In genomic region chr15:57322602-57323250, GRCh38 we compare ENCODE assay signal across 16 cellular contexts. TPM values are rescaled to one million over a fixed set of nuclear protein-coding genes. Genes with fewer than 3 reads are reported as not detected.
DNase-seq lines count a peak whose midpoint lies in the region; TF ChIP-seq lines count a peak whose summit lies in the region.
"Had no signal": no experiment of that assay in that cellular context is flagged by ENCODE, and none has a peak within 500 bp of the region (broad histone marks: within the 10 kb centered on the region; RNA-seq: fewer than 3 reads in every experiment).

No MANE protein-coding gene starts in this region.

- H3K36me3 Mint-ChIP-seq in H9 (ENCODE audit: insufficient read depth in 1 of 3, low read depth in 3 of 3) (no peaks in the 10 kb centered on the region), progenitor cell of endocrine pancreas (ENCODE audit: insufficient read depth) (no peaks in the 10 kb centered on the region), mesothelial cell of epicardium (no peaks in the 10 kb centered on the region)
- H3K36me3 Mint-ChIP-seq: activated naive CD4-positive, alpha-beta T cell treated with anti-CD3 and anti-CD28 coated beads, Interleukin-2, amount 10 ng/mL, durations not matched to agents 7 days and 5 days; CD14-positive monocyte had no signal

- WGBS in H9 (ENCODE audit: extremely low coverage, insufficient read length, low lambda C conversion rate) = no CpG with 5 or more reads among the region's 11 CpGs

- H3K9me3 Mint-ChIP-seq in H9 (no peaks in the 10 kb centered on the region; a peak in 1 of 5 replicates), progenitor cell of endocrine pancreas (ENCODE audit: low read depth) (no peaks in the 10 kb centered on the region), mesothelial cell of epicardium (no peaks in the 10 kb centered on the region)
- H3K9me3 Mint-ChIP-seq: activated naive CD4-positive, alpha-beta T cell treated with anti-CD3 and anti-CD28 coated beads, Interleukin-2, amount 10 ng/mL, durations not matched to agents 7 days and 5 days had no signal

- H3K4ac ChIP-seq in H9 (ENCODE audit: low read depth, low read length) = no peak overlapping the region

- no peak overlapping the region for H3K9ac ChIP-seq in H9 (ENCODE audit: extremely low read depth, insufficient read length, low read length)
- peak overlapping the region in 1 of 2 donors; percentile 62 for H3K9ac ChIP-seq in duodenal mucosa (ENCODE audit: low read depth in 1 of 2, low read length in 2 of 2)

- H3K18ac ChIP-seq in H9 (ENCODE audit: insufficient read length, low read depth, low read length) = no peak overlapping the region

- H3K27me3 ChIP-seq in H9 (ENCODE audit: insufficient read depth, low read length) (no peaks in the 10 kb centered on the region), duodenal mucosa (ENCODE audit: control insufficient read depth in 1 of 2, insufficient read depth in 2 of 2, low read length in 2 of 2) (no peaks in the 10 kb centered on the region)
- H3K27me3 ChIP-seq: body of pancreas, dorsolateral prefrontal cortex had no signal

- no peak overlapping the region for H2BK12ac ChIP-seq in H9 (ENCODE audit: insufficient read length, low read depth, low read length)

- H4K91ac ChIP-seq in H9 (ENCODE audit: insufficient read length, low read depth, low read length) = no peak overlapping the region

- H3K4me3 Mint-ChIP-seq in H9 (no peak overlapping the region), progenitor cell of endocrine pancreas (ENCODE audit: low read depth) (no peak overlapping the region), mesothelial cell of epicardium (no peak overlapping the region)
- H3K4me3 Mint-ChIP-seq: activated naive CD4-positive, alpha-beta T cell treated with anti-CD3 and anti-CD28 coated beads, Interleukin-2, amount 10 ng/mL, durations not matched to agents 7 days and 5 days; CD14-positive monocyte had no signal

- no peak overlapping the region for H3K4me2 ChIP-seq in H9 (ENCODE audit: insufficient read depth, insufficient read length, low read length)
- no peak overlapping the region for H3K4me2 ChIP-seq in OCI-LY7 (ENCODE audit: low read length)

- TF ChIP-seq CTCF in H9 (conservative IDR thresholded peaks at IDR 0.05) (no peak), progenitor cell of endocrine pancreas (IDR thresholded peaks at IDR 0.05; ENCODE audit: unreplicated experiment) (no peak), mesothelial cell of epicardium (IDR thresholded peaks at IDR 0.05; ENCODE audit: unreplicated experiment) (no peak), OCI-LY7 (conservative IDR thresholded peaks at IDR 0.05; ENCODE audit: low read length) (no peak)

- H3K4me3 ChIP-seq in duodenal mucosa (ENCODE audit: low read depth in 1 of 2, low read length in 2 of 2) = peak overlapping the region in 1 of 2 donors; percentile 20
- H3K4me3 ChIP-seq in OCI-LY7 (ENCODE audit: low read depth, low read length, poor library complexity, severe bottlenecking) = no peak overlapping the region
- H3K4me3 ChIP-seq: body of pancreas, dorsolateral prefrontal cortex had no signal

- H3K23ac ChIP-seq in H9 (ENCODE audit: insufficient read length, low read depth, low read length) = no peak overlapping the region

- H2BK15ac ChIP-seq in H9 (ENCODE audit: low read depth, low read length) = no peak overlapping the region

- peaks cover 3% of the 10 kb centered on the region; the same call in 1 of the 2 replicates for H3K4me1 ChIP-seq in H9 (ENCODE audit: insufficient read depth, low read length)
- H3K4me1 ChIP-seq in duodenal mucosa (ENCODE audit: control insufficient read depth in 1 of 2, insufficient read depth in 2 of 2, low read length in 2 of 2) = peaks cover 35 to 52% of the 10 kb centered on the region in 2 donors
- peaks cover 28% of the 10 kb centered on the region for H3K4me1 ChIP-seq in OCI-LY7 (ENCODE audit: insufficient read depth, low read length, poor library complexity, severe bottlenecking)

- no peak overlapping the region for H3K56ac ChIP-seq in H9 (ENCODE audit: insufficient read length, low read depth, low read length)

- H3K27ac Mint-ChIP-seq in H9 = peak overlapping the region in 2 of 3 experiments; percentile 14 to 66; a peak in 4 of 7 replicates
- H3K27ac Mint-ChIP-seq in progenitor cell of endocrine pancreas = peak overlapping the region; percentile 35
- H3K27ac Mint-ChIP-seq in mesothelial cell of epicardium = no peak overlapping the region

- H3K23me2 ChIP-seq in H9 (ENCODE audit: insufficient read length, low read depth, low read length, poor library complexity, severe bottlenecking) = no peaks in the 10 kb centered on the region

- no peak overlapping the region for H3K27ac ChIP-seq in H9 (ENCODE audit: insufficient read length, low read depth, low read length)
- H3K27ac ChIP-seq in duodenal mucosa (ENCODE audit: low read depth, low read length) = peak overlapping the region; percentile 90
- no peak overlapping the region for H3K27ac ChIP-seq in OCI-LY7 (ENCODE audit: low read depth, low read length, poor library complexity, severe bottlenecking)
- H3K27ac ChIP-seq: body of pancreas, dorsolateral prefrontal cortex had no signal

- H2BK20ac ChIP-seq in H9 (ENCODE audit: low read depth, low read length, poor library complexity, severe bottlenecking) = no peak overlapping the region

- POLR2A ChIA-PET in OCI-LY7 (lab: Charles Lee) = interaction anchor here (1.0 kb wide), 1 partner anchor 826 kb away, joined by 3 read pairs; no protein-coding TSS in a partner anchor

- H3K79me2 ChIP-seq in H9 (ENCODE audit: insufficient read depth, low read length) (no peaks in the 10 kb centered on the region), OCI-LY7 (ENCODE audit: insufficient read depth, low read depth, low read length) (no peaks in the 10 kb centered on the region)

- H3K9me3 ChIP-seq in H9 (ENCODE audit: control insufficient read depth, low read depth, low read length) (no peaks in the 10 kb centered on the region), duodenal mucosa (ENCODE audit: control insufficient read depth in 1 of 2, low read length in 2 of 2) (no peaks in the 10 kb centered on the region), OCI-LY7 (ENCODE audit: low read length) (no peaks in the 10 kb centered on the region)
- H3K9me3 ChIP-seq: body of pancreas had no signal

- peaks cover 29 to 62% of the 10 kb centered on the region in 2 experiments for H3K4me1 Mint-ChIP-seq in H9
- peaks cover 19% of the 10 kb centered on the region for H3K4me1 Mint-ChIP-seq in progenitor cell of endocrine pancreas (ENCODE audit: low read depth)
- H3K4me1 Mint-ChIP-seq in mesothelial cell of epicardium = peaks cover 28% of the 10 kb centered on the region
- H3K4me1 Mint-ChIP-seq: activated naive CD4-positive, alpha-beta T cell treated with anti-CD3 and anti-CD28 coated beads, Interleukin-2, amount 10 ng/mL, durations not matched to agents 7 days and 5 days had no signal

- H3K27me3 Mint-ChIP-seq in H9 (ENCODE audit: low read depth) = no peaks in the 10 kb centered on the region
- no peaks in the 10 kb centered on the region for H3K27me3 Mint-ChIP-seq in progenitor cell of endocrine pancreas
- no peaks in the 10 kb centered on the region for H3K27me3 Mint-ChIP-seq in mesothelial cell of epicardium (ENCODE audit: low read depth)

- H4K5ac ChIP-seq in H9 (ENCODE audit: insufficient read length, low read depth, low read length) = no peak overlapping the region

- H3T11ph ChIP-seq in H9 (ENCODE audit: low read length) = no peak overlapping the region

- H3K14ac ChIP-seq in H9 (ENCODE audit: insufficient read depth, low read length) = no peak overlapping the region

- no peaks in the 10 kb centered on the region for H3K36me3 ChIP-seq in duodenal mucosa (ENCODE audit: control insufficient read depth in 1 of 2, insufficient read depth in 2 of 2, low read length in 2 of 2)
- H3K36me3 ChIP-seq in OCI-LY7 (ENCODE audit: insufficient read depth, low read length) = no peaks in the 10 kb centered on the region

- H2AFZ ChIP-seq in H9 (ENCODE audit: low read length) = no peak overlapping the region
- no peak overlapping the region for H2AFZ ChIP-seq in OCI-LY7 (ENCODE audit: low read length)

- H4K8ac ChIP-seq in H9 (replicated peaks; ENCODE audit: insufficient read length, low read depth, low read length) = no peak overlapping the region

- no peak overlapping the region for H2BK120ac ChIP-seq in H9 (ENCODE audit: low read depth, low read length, poor library complexity, severe bottlenecking)

- no TSS peak for BruUV-seq in OCI-LY7 (replicated peaks; lab: Mats Ljungman, UMichigan)

- no peak overlapping the region for H2AK5ac ChIP-seq in H9 (ENCODE audit: insufficient read length, low read length)

- H4K20me1 ChIP-seq in H9 (ENCODE audit: control insufficient read depth, insufficient read depth, insufficient read length) (no peaks in the 10 kb centered on the region), OCI-LY7 (ENCODE audit: insufficient read depth, low read length) (no peaks in the 10 kb centered on the region)

- no peak overlapping the region for H2BK5ac ChIP-seq in H9 (ENCODE audit: insufficient read length, low read length)

- CTCF ChIA-PET in OCI-LY7 (lab: Charles Lee; ENCODE audit: unreplicated experiment) = interaction anchor here (0.6 kb wide), 1 partner anchor 34 kb away, joined by 3 read pairs; no protein-coding TSS in a partner anchor

- intact Hi-C loops in OCI-LY7 (cut with micrococcal nuclease; ENCODE audit: unreplicated experiment) = no loop called here

- H3K9me2 ChIP-seq in OCI-LY7 (ENCODE audit: insufficient read depth, low read length) = no peaks in the 10 kb centered on the region

- no peaks in the 10 kb centered on the region for H3K79me1 ChIP-seq in H9 (ENCODE audit: insufficient read depth, low read depth, low read length, poor library complexity, severe bottlenecking)

- no peak for DNase-seq in H9
- DNase-seq in NCI-H2107 (lab: John Stamatoyannopoulos, UW) = peak; percentile 34
- DNase-seq in progenitor cell of endocrine pancreas (ENCODE audit: low spot score, unreplicated experiment) = no peak
- no peak for DNase-seq in mesothelial cell of epicardium (ENCODE audit: low spot score in 2 of 2, unreplicated experiment in 2 of 2)
- no peak for DNase-seq in activated CD4-positive, alpha-beta T cell treated with anti-CD3 and anti-CD28 coated beads for 1 hour
- no peak for DNase-seq in OCI-LY7 (ENCODE audit: low spot score)
- DNase-seq: activated CD4-positive, CD25-positive, alpha-beta regulatory T cell treated with anti-CD3 and anti-CD28 coated beads, Interleukin-2, amount 50 U/mL, for 72 hours; activated naive CD4-positive, alpha-beta T cell treated with anti-CD3 and anti-CD28 coated beads, Interleukin-2, amount 10 ng/mL, durations not matched to agents 7 days and 5 days; body of pancreas; DMS79; dorsolateral prefrontal cortex; hypothalamus; left cardiac atrium; T-helper 2 cell had no signal

RNA-seq across cellular contexts. Expression of gene CGNL1, which starts 53.6 kb away (rescaled TPM):
- total RNA-seq in H9 (2021) = 32.5 and 34.6 TPM in 2 replicates
- total RNA-seq in progenitor cell of endocrine pancreas = 40.4 and 41.9 TPM in 2 replicates
- total RNA-seq in mesothelial cell of epicardium = 34.1 to 36.4 TPM (median 35.7 TPM) in 3 replicates
- not detected in 2 replicates for total RNA-seq in OCI-LY7 (2014; rRNA removed; shearing (Covaris generic))
- total RNA-seq in OCI-LY7 (2022) = 0.04 TPM in 1 of 2 replicates, not detected in the other

Comparison
In these comparisons a context has a peak if more than half of its experiments do, and no peak if none do; other contexts are left out.
1. RNA of gene CGNL1, which starts 53.6 kb away (total RNA-seq): 40.4 to 41.9 TPM in progenitor cell of endocrine pancreas, 32.5 to 34.6 TPM in H9 and 34.1 to 36.4 TPM in mesothelial cell of epicardium; 0.04 TPM in OCI-LY7; every median in the first group is over 10 times any median in the second.